In genomic region chr7:93117327-93117726, GRCh38 we compare ENCODE assay signal across 8 cellular contexts.
DNase-seq lines count a peak whose midpoint lies in the region; ATAC-seq lines count a peak whose summit lies in the region.

No MANE protein-coding gene starts in this region.

- peak; percentile 66 for DNase-seq in NCI-H69 (lab: John Stamatoyannopoulos, UW)
- DNase-seq in skeletal muscle cell (ENCODE audit: low read depth) = no peak
- no peak for DNase-seq in NCI-H524 treated with DMSO at 0.1 percent for 48 hours (lab: John Stamatoyannopoulos, UW)
- DNase-seq in kidney tubule cell (ENCODE audit: low spot score) = no peak

- H3K9ac ChIP-seq in endocrine pancreas (ENCODE audit: control insufficient read depth, insufficient read depth, low read length) = peak overlapping the region; percentile 2

- H3K4me3 ChIP-seq in endocrine pancreas (ENCODE audit: control insufficient read depth, insufficient read depth, low read length) (peak overlapping the region; percentile 86), skeletal muscle cell (ENCODE audit: low read depth, low read length) (peak overlapping the region; percentile 45)

- no peaks in the 10 kb centered on the region for H3K27me3 ChIP-seq in endocrine pancreas (ENCODE audit: control insufficient read depth, insufficient read depth, low read length)

- no peaks in the 10 kb centered on the region for H3K36me3 ChIP-seq in endocrine pancreas (ENCODE audit: control insufficient read depth, insufficient read depth, low read length)

- no peaks in the 10 kb centered on the region for H3K9me3 ChIP-seq in endocrine pancreas (ENCODE audit: control insufficient read depth, low read length)

- ATAC-seq in GM18511 (IDR thresholded peaks at IDR 0.05; ENCODE audit: unreplicated experiment) (peak; percentile 42), HG02970 (IDR thresholded peaks at IDR 0.05; ENCODE audit: low FRiP score, unreplicated experiment) (no peak), HG02642 (IDR thresholded peaks at IDR 0.05; ENCODE audit: poor library complexity, unreplicated experiment) (no peak)

- peaks cover 16% of the 10 kb centered on the region for H3K4me1 ChIP-seq in endocrine pancreas (ENCODE audit: control insufficient read depth, insufficient read depth, low read length)
